In genomic region chr15:95910643-95911212, GRCh38 we compare ENCODE assay signal across 1 cellular context.
TF ChIP-seq lines count a peak whose summit lies in the region.

No MANE protein-coding gene starts in this region.

TF ChIP-seq in WTC11, 78 proteins besides CTCF, POLR2A, EP300 and RAD21 (continued from another document):
- TF ChIP-seq ZNF281 (CRISPR knock-in tag; IDR thresholded peaks at IDR 0.05) (no peak), TEAD1 (CRISPR knock-in tag; IDR thresholded peaks at IDR 0.05) (peak; percentile 74), NFE2L1 (CRISPR knock-in tag; IDR thresholded peaks at IDR 0.05) (no peak), ZNF219 (CRISPR knock-in tag; IDR thresholded peaks at IDR 0.05; ENCODE audit: borderline replicate concordance) (peak; percentile 67; the same call in 1 of the 2 replicates), ZNF423 (CRISPR knock-in tag; IDR thresholded peaks at IDR 0.05) (peak; percentile 89), ZMAT4 (CRISPR knock-in tag; IDR thresholded peaks at IDR 0.05) (no peak), MLX (CRISPR knock-in tag; IDR thresholded peaks at IDR 0.05) (no peak), SP1 (CRISPR knock-in tag; conservative IDR thresholded peaks at IDR 0.05) (peak; percentile 41; the same call in 1 of the 2 replicates), E2F5 (CRISPR knock-in tag; IDR thresholded peaks at IDR 0.05) (no peak), ATF3 (CRISPR knock-in tag; conservative IDR thresholded peaks at IDR 0.05) (no peak), FOXP4 (CRISPR knock-in tag; IDR thresholded peaks at IDR 0.05) (peak; percentile 86; the same call in 1 of the 2 replicates), ZNF396 (CRISPR knock-in tag; IDR thresholded peaks at IDR 0.05; ENCODE audit: borderline replicate concordance) (0 out of 2 replicates have a peak, but pooled peaks have one; percentile 51), MXD4 (CRISPR knock-in tag; IDR thresholded peaks at IDR 0.05; ENCODE audit: borderline replicate concordance) (0 out of 2 replicates have a peak, but pooled peaks have one; percentile 45), ZNF671 (CRISPR knock-in tag; IDR thresholded peaks at IDR 0.05) (peak; percentile 36; the same call in 1 of the 2 replicates), FOXP1 (CRISPR knock-in tag; IDR thresholded peaks at IDR 0.05; ENCODE audit: borderline replicate concordance) (peak; percentile 55; the same call in 1 of the 2 replicates)
